ENCODE assay signal across 7 cellular contexts in genomic region chr1:88462481-88463261, GRCh38.
DNase-seq lines count a peak whose midpoint lies in the region; ATAC-seq, FAIRE-seq and TF ChIP-seq lines count a peak whose summit lies in the region.

No MANE protein-coding gene starts in this region.

- intact Hi-C loops in psoas muscle (cut with DNase I): no loop called here

- TF ChIP-seq CTCF in psoas muscle (IDR thresholded peaks at IDR 0.05): no peak

- H3K27ac ChIP-seq in psoas muscle: no peak overlapping the region

- H3K36me3 ChIP-seq in adipocyte (ENCODE audit: control insufficient read depth, insufficient read depth, low read length, severe bottlenecking) (no peaks in the 10 kb centered on the region), psoas muscle (ENCODE audit: insufficient read depth in 1 of 2, low read depth in 1 of 2) (no peaks in the 10 kb centered on the region)

- H3K4me1 ChIP-seq in adipocyte (ENCODE audit: control insufficient read depth, insufficient read depth, low read length) (peaks cover 10% of the 10 kb centered on the region), psoas muscle (no peaks in the 10 kb centered on the region)

- WGBS in psoas muscle, 3 donors: 2% methylated on average over 56 to 70 of the region's 70 CpGs

- peak overlapping the region; percentile 72 for H3K4me3 ChIP-seq in adipocyte (ENCODE audit: low read length)
- peak overlapping the region; percentile 51 for H3K4me3 ChIP-seq in psoas muscle

- no peak for FAIRE-seq in HTR-8/SVneo (lab: Jason Lieb, UNC)

- peak overlapping the region; percentile 75 for H3K9ac ChIP-seq in adipocyte (ENCODE audit: low read length)

- peak in 3 of 4 donors; percentile 42 to 54 (median 49) for ATAC-seq in psoas muscle
- no peak for ATAC-seq in GM19395 (IDR thresholded peaks at IDR 0.05; ENCODE audit: unreplicated experiment)

- H3K9me3 ChIP-seq in adipocyte (ENCODE audit: control insufficient read depth, low read length): no peaks in the 10 kb centered on the region
- no peaks in the 10 kb centered on the region for H3K9me3 ChIP-seq in psoas muscle

- DNase-seq in HTR-8/SVneo (ENCODE audit: insufficient read length, low spot score) (peak; percentile 3), adipocyte (ENCODE audit: low read depth) (peak; percentile 70), hepatic stellate cell (ENCODE audit: low spot score) (peak; percentile 10), psoas muscle (peak in 1 of 2 donors; percentile 18), NCI-H446 treated with DMSO at 0.1 percent for 48 hours (lab: John Stamatoyannopoulos, UW) (no peak), amniotic stem cell (lab: John Stamatoyannopoulos, UW) (no peak)

- H3K27me3 ChIP-seq in adipocyte (replicated peaks; ENCODE audit: control insufficient read depth, insufficient read depth, low read length) (peaks cover 3% of the 10 kb centered on the region), psoas muscle (ENCODE audit: insufficient read depth in 3 of 3, low read length in 2 of 3) (peaks cover 4 to 27% (median 4%) of the 10 kb centered on the region in 3 donors)

Comparison
In these comparisons a context has a peak if more than half of its experiments do, and no peak if none do; other contexts are left out.
1. DNase-seq: peak in HTR-8/SVneo (single experiment), adipocyte (single experiment) and hepatic stellate cell (single experiment); none in NCI-H446 treated with DMSO at 0.1 percent for 48 hours (single experiment) and amniotic stem cell (single experiment).